9 cellular contexts compared by ENCODE assay signal in the genomic region with DNA sequence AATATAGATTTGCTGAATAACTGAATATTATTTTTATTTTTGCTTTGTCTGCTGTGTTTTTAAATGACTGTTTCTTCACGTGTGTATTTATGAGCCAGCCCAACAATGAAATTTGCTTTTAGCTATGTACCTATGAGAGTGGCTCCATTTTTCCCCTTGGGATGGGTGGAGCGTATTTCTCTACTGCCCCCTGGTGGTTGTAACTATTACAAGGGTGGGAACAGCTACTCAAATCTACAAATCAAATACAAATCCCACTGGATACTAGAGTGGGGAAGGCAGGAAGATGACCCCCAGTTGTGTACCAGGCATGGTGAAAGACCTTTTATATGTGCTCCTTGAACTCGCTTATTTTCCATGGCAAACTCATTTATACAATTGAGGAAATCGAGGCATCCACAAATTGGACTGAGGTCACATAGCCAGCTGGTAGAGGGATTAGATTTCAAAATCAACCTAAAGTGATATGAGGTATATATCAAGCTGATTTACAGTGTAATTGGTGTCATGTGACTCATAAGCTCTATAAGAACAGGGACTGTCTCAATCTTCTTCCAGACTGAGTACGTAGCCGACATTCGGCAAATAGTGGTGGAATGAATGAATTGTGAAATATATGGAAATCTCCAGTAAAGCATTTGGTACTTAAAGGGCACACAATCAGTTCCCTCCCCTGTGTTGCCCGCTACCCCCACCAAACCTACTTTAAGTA.
DNase-seq lines count a peak whose midpoint lies in the region; ATAC-seq and FAIRE-seq lines count a peak whose summit lies in the region.
"Had no signal": no experiment of that assay in that cellular context is flagged by ENCODE, and none has a peak within 500 bp of the region (broad histone marks: within the 10 kb centered on the region; RNA-seq: fewer than 3 reads in every experiment).

No MANE protein-coding gene starts in this region.

- ATAC-seq in CD4-positive, CD25-positive, alpha-beta regulatory T cell (ENCODE audit: low read depth in 2 of 2) = no peak
- peak; percentile 83 for ATAC-seq in HG03095 (IDR thresholded peaks at IDR 0.05; ENCODE audit: unreplicated experiment)
- peak; percentile 35 for ATAC-seq in activated T-helper 17 cell treated with anti-CD3 and anti-CD28 coated beads, Interleukin-2, amount 50 U/mL, for 72 hours (replicated peaks)
- peak; percentile 44 to 65 for ATAC-seq in stimulated activated naive B cell treated with anti-CD40 and anti-IgM and Interleukin-4, amounts not matched to agents 10 μg/mL and 1 μg/mL and 100 μg/mL, for 72 hours (replicated peaks)

- no peak overlapping the region for H3K27ac ChIP-seq in CD4-positive, CD25-positive, alpha-beta regulatory T cell (ENCODE audit: insufficient read depth, low read length, poor library complexity, severe bottlenecking)

- no peaks in the 10 kb centered on the region for H3K27me3 Mint-ChIP-seq in CD4-positive, CD25-positive, alpha-beta regulatory T cell
- peaks cover 11% of the 10 kb centered on the region for H3K27me3 Mint-ChIP-seq in activated T-helper 17 cell treated with anti-CD3 and anti-CD28 coated beads, Interleukin-2, amount 50 U/mL, for 72 hours
- peaks cover 0 to 5% of the 10 kb centered on the region in 2 donors for H3K27me3 Mint-ChIP-seq in stimulated activated naive B cell treated with anti-CD40 and anti-IgM and Interleukin-4, amounts not matched to agents 10 μg/mL and 1 μg/mL and 100 μg/mL, for 72 hours

- no peaks in the 10 kb centered on the region for H3K9me3 Mint-ChIP-seq in CD4-positive, CD25-positive, alpha-beta regulatory T cell
- H3K9me3 Mint-ChIP-seq in activated T-helper 17 cell treated with anti-CD3 and anti-CD28 coated beads, Interleukin-2, amount 50 U/mL, for 72 hours = no peaks in the 10 kb centered on the region
- H3K9me3 Mint-ChIP-seq in stimulated activated naive B cell treated with anti-CD40 and anti-IgM and Interleukin-4, amounts not matched to agents 10 μg/mL and 1 μg/mL and 100 μg/mL, for 72 hours = no peaks in the 10 kb centered on the region
- H3K9me3 Mint-ChIP-seq: T-helper 1 cell treated with Interleukin-12 subunit alpha and Interleukin-12 subunit beta and Interleukin-4 antibody, amounts not matched to agents 30 μg/mL and 1 μg/mL, for 36 hours had no signal

- H3K27me3 ChIP-seq in CD4-positive, CD25-positive, alpha-beta regulatory T cell (ENCODE audit: control insufficient read depth, insufficient read depth, low read length) = no peaks in the 10 kb centered on the region

- no peak overlapping the region for H3K4me3 Mint-ChIP-seq in CD4-positive, CD25-positive, alpha-beta regulatory T cell
- H3K4me3 Mint-ChIP-seq in activated T-helper 17 cell treated with anti-CD3 and anti-CD28 coated beads, Interleukin-2, amount 50 U/mL, for 72 hours = no peak overlapping the region
- H3K4me3 Mint-ChIP-seq in stimulated activated naive B cell treated with anti-CD40 and anti-IgM and Interleukin-4, amounts not matched to agents 10 μg/mL and 1 μg/mL and 100 μg/mL, for 72 hours = no peak overlapping the region
- H3K4me3 Mint-ChIP-seq: T-helper 1 cell treated with Interleukin-12 subunit alpha and Interleukin-12 subunit beta and Interleukin-4 antibody, amounts not matched to agents 30 μg/mL and 1 μg/mL, for 36 hours had no signal

- H3K27ac Mint-ChIP-seq in CD4-positive, CD25-positive, alpha-beta regulatory T cell = no peak overlapping the region
- H3K27ac Mint-ChIP-seq in activated T-helper 17 cell treated with anti-CD3 and anti-CD28 coated beads, Interleukin-2, amount 50 U/mL, for 72 hours = no peak overlapping the region
- no peak overlapping the region for H3K27ac Mint-ChIP-seq in stimulated activated naive B cell treated with anti-CD40 and anti-IgM and Interleukin-4, amounts not matched to agents 10 μg/mL and 1 μg/mL and 100 μg/mL, for 72 hours
- H3K27ac Mint-ChIP-seq: T-helper 1 cell treated with Interleukin-12 subunit alpha and Interleukin-12 subunit beta and Interleukin-4 antibody, amounts not matched to agents 30 μg/mL and 1 μg/mL, for 36 hours had no signal

- no peaks in the 10 kb centered on the region for H3K4me1 ChIP-seq in CD4-positive, CD25-positive, alpha-beta regulatory T cell (ENCODE audit: control insufficient read depth, insufficient read depth, low read length, poor library complexity, severe bottlenecking)

- FAIRE-seq in GM18507 (lab: Jason Lieb, UNC) = peak; percentile 81

- no peak overlapping the region for H3K4me3 ChIP-seq in CD4-positive, CD25-positive, alpha-beta regulatory T cell (ENCODE audit: low read depth, low read length)

- H3K36me3 Mint-ChIP-seq in CD4-positive, CD25-positive, alpha-beta regulatory T cell = no peaks in the 10 kb centered on the region
- H3K36me3 Mint-ChIP-seq in activated T-helper 17 cell treated with anti-CD3 and anti-CD28 coated beads, Interleukin-2, amount 50 U/mL, for 72 hours (ENCODE audit: low read depth) = no peaks in the 10 kb centered on the region
- no peaks in the 10 kb centered on the region for H3K36me3 Mint-ChIP-seq in stimulated activated naive B cell treated with anti-CD40 and anti-IgM and Interleukin-4, amounts not matched to agents 10 μg/mL and 1 μg/mL and 100 μg/mL, for 72 hours

- peak in 2 of 3 donors; percentile 1 to 34 for DNase-seq in CD4-positive, CD25-positive, alpha-beta regulatory T cell
- DNase-seq in GM18507 (ENCODE audit: extremely low spot score, insufficient read length, low read depth) (no peak), NCI-H2107 (lab: John Stamatoyannopoulos, UW) (peak; percentile 35), hepatic stellate cell (ENCODE audit: low spot score) (peak; percentile 14)
- no peak for DNase-seq in stimulated activated naive B cell treated with anti-CD40 and anti-IgM and Interleukin-4, amounts not matched to agents 10 μg/mL and 1 μg/mL and 100 μg/mL, for 72 hours
- no peak for DNase-seq in activated CD4-positive, CD25-positive, alpha-beta regulatory T cell (lab: John Stamatoyannopoulos, UW)

- H3K4me1 Mint-ChIP-seq in CD4-positive, CD25-positive, alpha-beta regulatory T cell = no peaks in the 10 kb centered on the region
- H3K4me1 Mint-ChIP-seq in activated T-helper 17 cell treated with anti-CD3 and anti-CD28 coated beads, Interleukin-2, amount 50 U/mL, for 72 hours = no peaks in the 10 kb centered on the region
- no peaks in the 10 kb centered on the region for H3K4me1 Mint-ChIP-seq in stimulated activated naive B cell treated with anti-CD40 and anti-IgM and Interleukin-4, amounts not matched to agents 10 μg/mL and 1 μg/mL and 100 μg/mL, for 72 hours

- no peaks in the 10 kb centered on the region for H3K9me3 ChIP-seq in CD4-positive, CD25-positive, alpha-beta regulatory T cell (ENCODE audit: control insufficient read depth in 2 of 2, low read length in 2 of 2)

- H3K36me3 ChIP-seq in CD4-positive, CD25-positive, alpha-beta regulatory T cell (ENCODE audit: control insufficient read depth, insufficient read depth, low read length) = no peaks in the 10 kb centered on the region

Comparison
In these comparisons a context has a peak if more than half of its experiments do, and no peak if none do; other contexts are left out.
1. ATAC-seq: peak in HG03095 (single experiment), activated T-helper 17 cell treated with anti-CD3 and anti-CD28 coated beads, Interleukin-2, amount 50 U/mL, for 72 hours (single experiment) and stimulated activated naive B cell treated with anti-CD40 and anti-IgM and Interleukin-4, amounts not matched to agents 10 μg/mL and 1 μg/mL and 100 μg/mL, for 72 hours (2 of 2); none in CD4-positive, CD25-positive, alpha-beta regulatory T cell (0 of 2).
2. DNase-seq: peak in CD4-positive, CD25-positive, alpha-beta regulatory T cell (2 of 3), NCI-H2107 (single experiment) and hepatic stellate cell (single experiment); none in GM18507 (single experiment), stimulated activated naive B cell treated with anti-CD40 and anti-IgM and Interleukin-4, amounts not matched to agents 10 μg/mL and 1 μg/mL and 100 μg/mL, for 72 hours (single experiment) and activated CD4-positive, CD25-positive, alpha-beta regulatory T cell (0 of 4).